Comparison of ENCODE assay signal across 8 cellular contexts in the genomic region with DNA sequence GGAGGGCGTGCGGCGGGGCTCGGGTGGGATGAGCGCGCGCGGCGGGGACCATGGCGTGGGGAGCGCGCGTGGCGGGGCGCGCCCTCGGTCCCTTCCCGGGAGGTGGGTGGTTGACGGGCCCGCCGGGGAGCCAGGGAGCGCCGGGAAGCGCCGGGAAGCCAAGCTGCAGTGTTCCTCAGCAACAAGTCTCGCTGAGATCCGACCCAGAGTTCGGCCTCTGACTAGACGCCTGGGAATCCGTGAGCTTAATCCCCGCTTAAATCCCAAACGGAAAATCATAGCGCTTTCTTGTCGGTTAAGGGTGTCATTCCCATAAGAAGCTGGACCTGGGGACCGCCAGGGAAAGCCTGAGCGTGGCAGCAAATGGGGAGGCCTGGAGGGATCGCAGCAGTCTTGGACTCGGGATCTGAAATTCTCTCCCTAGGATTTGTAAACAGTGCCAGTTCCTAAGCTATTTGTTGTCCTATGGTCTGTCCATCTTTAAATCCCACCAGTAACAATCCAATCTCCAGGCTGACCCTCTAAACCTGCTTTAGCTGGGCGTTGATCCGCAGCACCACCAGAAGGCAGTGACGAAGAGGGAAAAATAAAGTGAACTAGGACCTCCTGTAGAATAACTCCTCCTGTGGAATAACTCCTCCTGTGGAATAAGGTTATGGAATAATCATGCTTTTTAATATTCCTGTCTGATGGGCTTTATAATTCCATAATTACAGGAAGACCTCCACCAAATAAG. TPM values are rescaled to one million over a fixed set of nuclear protein-coding genes. Genes with fewer than 3 reads are reported as not detected.
DNase-seq lines count a peak whose midpoint lies in the region; ATAC-seq, FAIRE-seq and TF ChIP-seq lines count a peak whose summit lies in the region.

No MANE protein-coding gene starts in this region.

- ATAC-seq in sciatic nerve = peak; percentile 6

- peak; percentile 38 for TF ChIP-seq CTCF in AG10803 (conservative IDR thresholded peaks at IDR 0.05; ENCODE audit: low read length)

- no peaks in the 10 kb centered on the region for H3K27me3 ChIP-seq in iPS DF 6.9 (ENCODE audit: control insufficient read depth, insufficient read depth, low read length)

- intact Hi-C loops in sciatic nerve (cut with DNase I) = no loop called here

- H3K4me3 ChIP-seq in AG10803 (ENCODE audit: low read length) = peak overlapping the region; percentile 76
- peak overlapping the region; percentile 65; the same call in 1 of the 2 replicates for H3K4me3 ChIP-seq in iPS DF 6.9 (ENCODE audit: low read length)

- FAIRE-seq in GM18507 (lab: Jason Lieb, UNC) (peak; percentile 21), urothelium cell line (lab: Jason Lieb, UNC) (no peak)

- no peaks in the 10 kb centered on the region for H3K4me1 ChIP-seq in iPS DF 6.9 (ENCODE audit: control insufficient read depth, insufficient read depth, low read length)

- no peaks in the 10 kb centered on the region for H3K9me3 ChIP-seq in iPS DF 6.9 (ENCODE audit: control insufficient read depth, insufficient read depth, low read length)

- WGBS in iPS DF 6.9 (ENCODE audit: insufficient coverage, insufficient read length) = no CpG with 5 or more reads among the region's 41 CpGs

- H3K27ac ChIP-seq in angular gyrus (ENCODE audit: low read depth, low read length) (peak overlapping the region; percentile 69), iPS DF 6.9 (ENCODE audit: low read length) (no peak overlapping the region)

- H3K36me3 ChIP-seq in iPS DF 6.9 (ENCODE audit: control insufficient read depth, insufficient read depth, low read length) = no peaks in the 10 kb centered on the region

- peak; percentile 66 for DNase-seq in AG10803 (ENCODE audit: low read depth)
- no peak for DNase-seq in GM18507 (ENCODE audit: extremely low spot score, insufficient read length, low read depth)
- peak; percentile 41 for DNase-seq in NCI-H1417 treated with DMSO at 0.1 percent for 48 hours (lab: John Stamatoyannopoulos, UW)
- DNase-seq in iPS DF 6.9 (ENCODE audit: low read depth, low spot score) = no peak
- no peak for DNase-seq in sciatic nerve (ENCODE audit: low spot score)
- DNase-seq in urothelium cell line (ENCODE audit: low spot score) = no peak
- no peak for DNase-seq in AG08395 (ENCODE audit: low spot score)

RNA-seq across cellular contexts. Expression of a gene that starts 0.6 kb away (rescaled TPM):
- 25.1 TPM for total RNA-seq in sciatic nerve

Comparison
In these comparisons a context has a peak if more than half of its experiments do, and no peak if none do; other contexts are left out.
1. DNase-seq: peak in AG10803 (single experiment) and NCI-H1417 treated with DMSO at 0.1 percent for 48 hours (single experiment); none in GM18507 (single experiment), iPS DF 6.9 (single experiment), sciatic nerve (single experiment), urothelium cell line (single experiment) and AG08395 (single experiment).